24 cellular contexts compared by ENCODE assay signal in genomic region chr6:37738216-37738615, GRCh38.
"Had no signal": no experiment of that assay in that cellular context is flagged by ENCODE, and none has a peak within 500 bp of the region (broad histone marks: within the 10 kb centered on the region; RNA-seq: fewer than 3 reads in every experiment).

No MANE protein-coding gene starts in this region.

- H3K9me3 ChIP-seq: colonic mucosa, gastrocnemius medialis, neutrophil, right lobe of liver, thoracic aorta, tibial nerve, upper lobe of left lung had no signal

- H3K4me3 ChIP-seq: colonic mucosa, gastrocnemius medialis, lung, right lobe of liver, thoracic aorta, tibial nerve, upper lobe of left lung had no signal

- FAIRE-seq: small intestine, urothelium cell line had no signal

- H3K27ac ChIP-seq: colonic mucosa, epithelial cell of prostate, gastrocnemius medialis, neutrophil, parathyroid adenoma, right lobe of liver, thoracic aorta, tibial nerve, upper lobe of left lung had no signal

- ATAC-seq: esophagus mucosa; gastrocnemius medialis; left ventricle myocardium superior; natural killer cell; right lobe of liver; stimulated activated naive B cell treated with anti-CD40 and anti-IgM and Interleukin-4, amounts not matched to agents 10 μg/mL and 1 μg/mL and 100 μg/mL, for 72 hours had no signal

- DNase-seq: colonic mucosa; effector CD8-positive, alpha-beta T cell; endodermal cell; foreskin fibroblast; gastrocnemius medialis; hypothalamus; immature natural killer cell; islet precursor cell; left ventricle myocardium superior; natural killer cell; small intestine; stimulated activated CD4-positive, alpha-beta T cell treated with anti-CD3 and anti-CD28 coated beads, Interleukin-15, amount 100 ng/mL, for 24 hours; stimulated activated CD4-positive, alpha-beta T cell treated with anti-CD3 and anti-CD28 coated beads, Interleukin-2, amount 100 ng/mL, for 48 hours; stimulated activated naive B cell treated with anti-CD40 and anti-IgM and Interleukin-4, amounts not matched to agents 10 μg/mL and 1 μg/mL and 100 μg/mL, for 72 hours; upper lobe of left lung had no signal

- H3K27me3 ChIP-seq: colonic mucosa, gastrocnemius medialis, right lobe of liver had no signal

- H3K9ac ChIP-seq: parathyroid adenoma had no signal

- H3K36me3 ChIP-seq: colonic mucosa, gastrocnemius medialis, neutrophil, right lobe of liver, thoracic aorta, tibial nerve, upper lobe of left lung had no signal

- H3K4me1 ChIP-seq: colonic mucosa, gastrocnemius medialis, parathyroid adenoma, tibial nerve, upper lobe of left lung had no signal
